7 cellular contexts compared by ENCODE assay signal in the genomic region with DNA sequence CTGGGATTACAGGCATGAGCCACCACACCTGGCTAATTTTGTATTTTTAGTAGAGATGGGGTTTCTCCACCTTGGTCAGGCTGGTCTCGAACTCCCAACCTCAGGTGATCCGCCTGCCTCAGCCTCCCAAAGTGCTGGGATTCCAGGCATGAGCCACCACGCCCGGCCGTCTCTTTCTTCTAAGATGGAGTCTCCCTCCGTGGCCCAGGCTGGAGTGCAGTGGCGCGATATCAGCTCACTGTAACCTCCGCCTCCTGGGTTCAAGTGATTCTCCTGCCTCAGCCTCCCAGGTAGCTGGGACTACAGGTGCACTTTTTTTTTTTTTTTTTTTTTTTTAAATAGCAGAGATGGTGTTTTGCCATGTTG.
A peak's percentile ranks its signal among the peaks of the same experiment; 100 is the strongest.
DNase-seq lines count a peak whose midpoint lies in the region; ATAC-seq, FAIRE-seq and TF ChIP-seq lines count a peak whose summit lies in the region.
"Not testable (repeated sequence)": the region's sequence is repeated elsewhere in the genome, so short reads cannot be mapped to it uniquely, and the experiment has no call there.

No MANE protein-coding gene starts in this region.

- peak overlapping the region; percentile 67; the same call in 1 of the 2 replicates for H3K9ac ChIP-seq in HepG2 (ENCODE audit: insufficient read depth, low read depth, low read length)
- not testable (repeated sequence) for H3K9ac ChIP-seq in neuronal stem cell (ENCODE audit: low read depth, low read length, poor library complexity)

- H2BK120ac ChIP-seq in neuronal stem cell (ENCODE audit: low read depth, low read length) = not testable (repeated sequence)

- not testable (repeated sequence) for H2AFZ ChIP-seq in HepG2 (ENCODE audit: low read length); neuronal stem cell (ENCODE audit: low read length)

- not testable (repeated sequence) for H3K79me2 ChIP-seq in HepG2 (ENCODE audit: insufficient read depth, low read length)

- H4K20me1 ChIP-seq in HepG2 (ENCODE audit: insufficient read depth, low read length) = not testable (repeated sequence)

- H3K14ac ChIP-seq in neuronal stem cell (ENCODE audit: low read length) = not testable (repeated sequence)

- intact Hi-C loops in Right ventricle myocardium inferior (cut with DNase I); HepG2 (cut with micrococcal nuclease; ENCODE audit: unreplicated experiment); sigmoid colon (cut with DNase I): not testable (repeated sequence)

- H4K8ac ChIP-seq in neuronal stem cell (ENCODE audit: low read depth, low read length) = not testable (repeated sequence)

- in situ Hi-C loops in brain microvascular endothelial cell (cut with HindIII; ENCODE audit: low pct_ligation_motif_present, low sequenced_read_pairs); HepG2 (cut with HindIII; ENCODE audit: extremely low pct_ligation_motif_present, low pct_unique_long_range_greater_than_20kb): not testable (repeated sequence)

- H3K18ac ChIP-seq in neuronal stem cell (ENCODE audit: low read length) = not testable (repeated sequence)

- not testable (repeated sequence) for TF ChIP-seq CTCF in Peyer's patch (IDR thresholded peaks at IDR 0.05); brain microvascular endothelial cell (IDR thresholded peaks at IDR 0.05; ENCODE audit: low read depth, low read length, missing control alignments); HepG2 (CRISPR knock-in tag; IDR thresholded peaks at IDR 0.05); sigmoid colon (IDR thresholded peaks at IDR 0.05); thoracic aorta (IDR thresholded peaks at IDR 0.05)

- H3K27me3 ChIP-seq in Peyer's patch; brain microvascular endothelial cell (replicated peaks); HepG2 (ENCODE audit: control insufficient read depth in 1 of 2, insufficient read depth in 2 of 2, low read length in 2 of 2); neuronal stem cell (ENCODE audit: control insufficient read depth in 3 of 3, insufficient read depth in 3 of 3, low read depth in 1 of 3, low read length in 3 of 3); sigmoid colon; thoracic aorta (replicated peaks; ENCODE audit: insufficient read depth): not testable (repeated sequence)

- peak overlapping the region; percentile 81 for H3K4me2 ChIP-seq in HepG2 (ENCODE audit: low read depth, low read length)
- not testable (repeated sequence) for H3K4me2 ChIP-seq in neuronal stem cell (ENCODE audit: insufficient read depth, low read length, poor library complexity, severe bottlenecking)

- TF ChIP-seq POLR2A in Peyer's patch (IDR thresholded peaks at IDR 0.05); HepG2 (IDR thresholded peaks at IDR 0.05; ENCODE audit: insufficient read depth in 1 of 2, low read depth in 2 of 2, low read length in 2 of 2); sigmoid colon (IDR thresholded peaks at IDR 0.05): not testable (repeated sequence)

- not testable (repeated sequence) for H3K9me3 ChIP-seq in Peyer's patch; HepG2 (ENCODE audit: low read length); neuronal stem cell (replicated peaks in 1 of 2; ENCODE audit: control insufficient read depth in 2 of 2, insufficient read depth in 1 of 2, low read depth in 1 of 2, low read length in 2 of 2); sigmoid colon; thoracic aorta

- H3K79me1 ChIP-seq in neuronal stem cell (ENCODE audit: low read depth, low read length) = not testable (repeated sequence)

- not testable (repeated sequence) for H4K91ac ChIP-seq in neuronal stem cell (ENCODE audit: low read depth, low read length, poor library complexity)

- POLR2A ChIA-PET in HepG2 (lab: Yijun Ruan, JAX) = interaction anchor here (0.7 to 2.3 kb wide), 9 partner anchors 10 to 172 kb away, joined by 3 to 34 read pairs (median 7); partner anchors contain the start of gene GADD45B

- not testable (repeated sequence) for H3K23ac ChIP-seq in neuronal stem cell (ENCODE audit: low read depth, low read length, poor library complexity)

- ATAC-seq in Right ventricle myocardium inferior; HepG2; thoracic aorta (ENCODE audit: insufficient number of reproducible peaks, low FRiP score, low read depth): not testable (repeated sequence)

- H3K4me1 ChIP-seq in Peyer's patch; neuronal stem cell (ENCODE audit: control insufficient read depth in 2 of 2, insufficient read depth in 1 of 2, low read depth in 1 of 2, low read length in 2 of 2); sigmoid colon: not testable (repeated sequence)
- peaks cover 59% of the 10 kb centered on the region for H3K4me1 ChIP-seq in HepG2 (ENCODE audit: insufficient read depth, low read length)
- peaks cover 12 to 24% of the 10 kb centered on the region in 2 donors for H3K4me1 ChIP-seq in thoracic aorta (ENCODE audit: control insufficient read depth in 1 of 2, low read depth in 2 of 2)

- not testable (repeated sequence) for TF ChIP-seq EP300 in HepG2 (IDR thresholded peaks at IDR 0.05; ENCODE audit: low read depth in 2 of 2, low read length in 2 of 2); HepG2 (CRISPR knock-in tag; IDR thresholded peaks at IDR 0.05; ENCODE audit: borderline replicate concordance); sigmoid colon (IDR thresholded peaks at IDR 0.05)

- H2BK15ac ChIP-seq in neuronal stem cell (ENCODE audit: low read length) = not testable (repeated sequence)

- FAIRE-seq in HepG2 (lab: Jason Lieb, UNC) = not testable (repeated sequence)

- H3K36me3 ChIP-seq in Peyer's patch; brain microvascular endothelial cell (replicated peaks); HepG2 (replicated peaks in 1 of 2; ENCODE audit: control insufficient read depth in 1 of 2, insufficient read depth in 2 of 2, low read length in 2 of 2); neuronal stem cell (replicated peaks in 1 of 2; ENCODE audit: control insufficient read depth in 2 of 2, insufficient read depth in 2 of 2, low read length in 2 of 2); sigmoid colon; thoracic aorta: not testable (repeated sequence)

- DNase-seq in Peyer's patch (peak in 2 of 3 donors; percentile 6 to 41), Right ventricle myocardium inferior (ENCODE audit: missing footprints) (peak; percentile 13), sigmoid colon (peak; percentile 41)
- not testable (repeated sequence) for DNase-seq in brain microvascular endothelial cell; HepG2 (ENCODE audit: low spot score); neuronal stem cell (ENCODE audit: low spot score); thoracic aorta (ENCODE audit: low spot score)

- H2BK5ac ChIP-seq in neuronal stem cell (ENCODE audit: low read length) = not testable (repeated sequence)

- not testable (repeated sequence) for BruUV-seq in HepG2 (replicated peaks; lab: Mats Ljungman, UMichigan)

- not testable (repeated sequence) for H2BK12ac ChIP-seq in neuronal stem cell (ENCODE audit: low read length)

- not testable (repeated sequence) for H3K4ac ChIP-seq in neuronal stem cell (ENCODE audit: low read length)

- 93% methylated on average over 9 of the region's 9 CpGs for WGBS in HepG2 (ENCODE audit: low lambda C conversion rate)
- no CpG with 5 or more reads among the region's 9 CpGs for WGBS in neuronal stem cell (ENCODE audit: extremely low coverage in 2 of 2, insufficient read length in 2 of 2, insufficient replicate concordance in 1 of 2), 2 donors
- 90 to 96% methylated on average over 9 of the region's 9 CpGs for WGBS in sigmoid colon, 2 donors

- TF ChIP-seq RAD21 in HepG2 (CRISPR knock-in tag; IDR thresholded peaks at IDR 0.05) = not testable (repeated sequence)

- H2AK5ac ChIP-seq in neuronal stem cell (ENCODE audit: low read depth, low read length) = peak overlapping the region; percentile 60

- not testable (repeated sequence) for H3K4me3 ChIP-seq in Peyer's patch; brain microvascular endothelial cell (ENCODE audit: low read depth, low read length); HepG2 (replicated peaks in 1 of 3; ENCODE audit: insufficient read depth in 1 of 3, low read depth in 2 of 3, low read length in 3 of 3); neuronal stem cell (ENCODE audit: low read length in 2 of 2); sigmoid colon; thoracic aorta

- peak overlapping the region in 2 of 4 donors; percentile 48 to 62 for H3K27ac ChIP-seq in Peyer's patch
- H3K27ac ChIP-seq in brain microvascular endothelial cell = peak overlapping the region; percentile 24
- peak overlapping the region; percentile 72 for H3K27ac ChIP-seq in HepG2 (ENCODE audit: extremely low read length, insufficient read depth, low read length)
- H3K27ac ChIP-seq in neuronal stem cell (replicated peaks; ENCODE audit: low read length) = not testable (repeated sequence)
- peak overlapping the region in 3 of 4 donors; percentile 34 to 57 (median 50) for H3K27ac ChIP-seq in sigmoid colon
- peak overlapping the region; percentile 80 to 84 for H3K27ac ChIP-seq in thoracic aorta

- CTCF ChIA-PET in HepG2 (lab: Yijun Ruan, JAX; ENCODE audit: low intra/inter-chr PET ratio, low total read pairs) = not testable (repeated sequence)
